12 cellular contexts compared by ENCODE assay signal in genomic region chr10:72340911-72341310, GRCh38. TPM values are rescaled to one million over a fixed set of nuclear protein-coding genes. Genes with fewer than 3 reads are reported as not detected.
DNase-seq lines count a peak whose midpoint lies in the region; ATAC-seq and TF ChIP-seq lines count a peak whose summit lies in the region.
"Had no signal": no experiment of that assay in that cellular context is flagged by ENCODE, and none has a peak within 500 bp of the region (broad histone marks: within the 10 kb centered on the region; RNA-seq: fewer than 3 reads in every experiment).

No MANE protein-coding gene starts in this region.

- H2BK15ac ChIP-seq in neuronal stem cell (ENCODE audit: low read length), result no peak overlapping the region

- no peak overlapping the region for H2BK5ac ChIP-seq in neuronal stem cell (ENCODE audit: low read length)

- H3K27ac ChIP-seq in DND-41 (ENCODE audit: low read length) (0 out of 2 replicates have a peak overlapping the region, but pooled peaks have one; percentile 24), Panc1 (ENCODE audit: low read length) (no peak overlapping the region), endodermal cell (ENCODE audit: low read depth, low read length) (no peak overlapping the region), neuronal stem cell (replicated peaks; ENCODE audit: low read length) (no peak overlapping the region)

- H3K4me2 ChIP-seq in DND-41 (ENCODE audit: insufficient read depth, low read length), result no peak overlapping the region
- no peak overlapping the region for H3K4me2 ChIP-seq in neuronal stem cell (ENCODE audit: insufficient read depth, low read length, poor library complexity, severe bottlenecking)

- TF ChIP-seq CTCF in DND-41 (IDR thresholded peaks at IDR 0.05; ENCODE audit: borderline replicate concordance, extremely low read depth, low read length, poor library complexity, severe bottlenecking) (no peak), Panc1 (IDR thresholded peaks at IDR 0.05) (no peak), endodermal cell (conservative IDR thresholded peaks at IDR 0.05) (no peak)

- peaks cover 48% of the 10 kb centered on the region for H3K36me3 Mint-ChIP-seq in endodermal cell (ENCODE audit: low read depth)

- 92 to 97% methylated on average over 9 to 14 of the region's 14 CpGs for WGBS in endodermal cell (ENCODE audit: insufficient coverage in 1 of 2, insufficient read length in 1 of 2), 2 experiments
- WGBS in neuronal stem cell (ENCODE audit: extremely low coverage in 2 of 2, insufficient read length in 2 of 2, insufficient replicate concordance in 1 of 2), 2 donors, result no CpG with 5 or more reads among the region's 14 CpGs

- H3K27ac Mint-ChIP-seq in endodermal cell, result peak overlapping the region; percentile 52

- CTCF ChIA-PET in Panc1 (lab: Charles Lee), result interaction anchor here (0.5 to 0.9 kb wide), 2 partner anchors 9 to 52 kb away, joined by 3 to 8 read pairs; no protein-coding TSS in a partner anchor

- no peaks in the 10 kb centered on the region for H3K27me3 Mint-ChIP-seq in endodermal cell (ENCODE audit: insufficient read depth)
- H3K27me3 Mint-ChIP-seq: activated CD4-positive, alpha-beta memory T cell treated with anti-CD3 and anti-CD28 coated beads for 36 hours had no signal

- H4K8ac ChIP-seq in neuronal stem cell (ENCODE audit: low read depth, low read length), result no peak overlapping the region

- H3K4me3 Mint-ChIP-seq in endodermal cell, result no peak overlapping the region
- H3K4me3 Mint-ChIP-seq: activated CD4-positive, alpha-beta memory T cell treated with anti-CD3 and anti-CD28 coated beads for 36 hours had no signal

- no peak overlapping the region for H3K9ac ChIP-seq in DND-41 (ENCODE audit: low read depth, low read length)
- no peak overlapping the region for H3K9ac ChIP-seq in endodermal cell (ENCODE audit: extremely low read depth, low read length, poor library complexity, severe bottlenecking)
- H3K9ac ChIP-seq in neuronal stem cell (ENCODE audit: low read depth, low read length, poor library complexity), result no peak overlapping the region

- DNase-seq in DND-41 (no peak), Panc1 (ENCODE audit: low read depth, low spot score) (no peak), endodermal cell (no peak), neuronal stem cell (ENCODE audit: low spot score) (no peak), 8988T (no peak), NCI-H1105 (lab: John Stamatoyannopoulos, UW) (no peak)
- DNase-seq: MV-4-11, NCI-H2029 treated with DMSO at 0.1 percent for 48 hours had no signal

- H2BK12ac ChIP-seq in neuronal stem cell (ENCODE audit: low read length), result peak overlapping the region; percentile 91

- peaks cover 21% of the 10 kb centered on the region for H3K4me1 ChIP-seq in DND-41 (ENCODE audit: insufficient read depth, low read length)
- H3K4me1 ChIP-seq in Panc1 (ENCODE audit: control insufficient read depth, insufficient read depth, low read length), result peaks cover 17% of the 10 kb centered on the region
- H3K4me1 ChIP-seq in endodermal cell (ENCODE audit: control insufficient read depth, insufficient read depth, low read length), result no peaks in the 10 kb centered on the region
- peaks cover 5 to 10% of the 10 kb centered on the region in 2 donors for H3K4me1 ChIP-seq in neuronal stem cell (ENCODE audit: control insufficient read depth in 2 of 2, insufficient read depth in 1 of 2, low read depth in 1 of 2, low read length in 2 of 2)

- peak overlapping the region; percentile 16 for H3K23ac ChIP-seq in neuronal stem cell (ENCODE audit: low read depth, low read length, poor library complexity)

- no peak overlapping the region for H2BK120ac ChIP-seq in neuronal stem cell (ENCODE audit: low read depth, low read length)

- H2AFZ ChIP-seq in DND-41 (ENCODE audit: low read depth, low read length) (no peak overlapping the region), neuronal stem cell (ENCODE audit: low read length) (no peak overlapping the region)

- no peak for ATAC-seq in DND-41 (ENCODE audit: insufficient read depth, low read depth)
- 0 out of 2 replicates have a peak, but pooled peaks have one; percentile 5 for ATAC-seq in Panc1
- no peak for ATAC-seq in HG02588 (IDR thresholded peaks at IDR 0.05; ENCODE audit: unreplicated experiment)

- no peaks in the 10 kb centered on the region for H3K4me1 Mint-ChIP-seq in endodermal cell

- POLR2A ChIA-PET in Panc1 (lab: Charles Lee), result no interaction called here

- H3K79me2 ChIP-seq in DND-41 (ENCODE audit: insufficient read depth, low read length), result peaks cover 31% of the 10 kb centered on the region

- H2AK5ac ChIP-seq in neuronal stem cell (ENCODE audit: low read depth, low read length), result peak overlapping the region; percentile 53

- no TSS peak for BruUV-seq in Panc1 (replicated peaks; lab: Mats Ljungman, UMichigan)

- H3K14ac ChIP-seq in neuronal stem cell (ENCODE audit: low read length), result no peak overlapping the region

- H3K4ac ChIP-seq in neuronal stem cell (ENCODE audit: low read length), result no peak overlapping the region

- H3K9me3 ChIP-seq in DND-41 (ENCODE audit: insufficient read depth, low read length, severe bottlenecking) (no peaks in the 10 kb centered on the region), Panc1 (ENCODE audit: control insufficient read depth, insufficient read depth, low read depth, low read length) (no peaks in the 10 kb centered on the region), endodermal cell (ENCODE audit: control insufficient read depth, low read length) (no peaks in the 10 kb centered on the region), neuronal stem cell (replicated peaks in 1 of 2; ENCODE audit: control insufficient read depth in 2 of 2, insufficient read depth in 1 of 2, low read depth in 1 of 2, low read length in 2 of 2) (no peaks in the 10 kb centered on the region)
- H3K9me3 ChIP-seq: tibial artery had no signal

- H3K36me3 ChIP-seq in DND-41 (ENCODE audit: insufficient read depth, low read length), result peaks cover 85% of the 10 kb centered on the region
- peaks cover 5% of the 10 kb centered on the region; the same call in 1 of the 2 replicates for H3K36me3 ChIP-seq in Panc1 (ENCODE audit: control insufficient read depth, insufficient read depth, low read length)
- peaks cover 45% of the 10 kb centered on the region for H3K36me3 ChIP-seq in endodermal cell (ENCODE audit: control insufficient read depth, insufficient read depth, low read length)
- H3K36me3 ChIP-seq in neuronal stem cell (replicated peaks in 1 of 2; ENCODE audit: control insufficient read depth in 2 of 2, insufficient read depth in 2 of 2, low read length in 2 of 2), result peaks cover 31 to 87% of the 10 kb centered on the region in 2 donors

- intact Hi-C loops in Panc1 (cut with micrococcal nuclease; ENCODE audit: unreplicated experiment), result no loop called here

- no peak overlapping the region for H3K4me3 ChIP-seq in DND-41 (ENCODE audit: low read depth in 1 of 2, low read length in 2 of 2)
- H3K4me3 ChIP-seq in Panc1 (ENCODE audit: low read depth in 2 of 2, low read length in 2 of 2), result no peak overlapping the region
- H3K4me3 ChIP-seq in endodermal cell (ENCODE audit: low read length), result no peak overlapping the region
- no peak overlapping the region for H3K4me3 ChIP-seq in neuronal stem cell (ENCODE audit: low read length in 2 of 2)
- H3K4me3 ChIP-seq: K562, tibial artery had no signal

- in situ Hi-C loops in Panc1 (cut with HindIII; ENCODE audit: low pct_unique_long_range_greater_than_20kb, low sequenced_read_pairs), result no loop called here

- peaks cover 4% of the 10 kb centered on the region; the same call in 1 of the 2 replicates for H4K20me1 ChIP-seq in DND-41 (ENCODE audit: insufficient read depth, low read length)

- no peaks in the 10 kb centered on the region for H3K27me3 ChIP-seq in DND-41 (ENCODE audit: insufficient read depth, low read length, poor library complexity)
- no peaks in the 10 kb centered on the region for H3K27me3 ChIP-seq in Panc1 (ENCODE audit: control insufficient read depth, insufficient read depth, low read length)
- H3K27me3 ChIP-seq in endodermal cell (ENCODE audit: control insufficient read depth, insufficient read depth, low read length, poor library complexity, severe bottlenecking), result no peaks in the 10 kb centered on the region
- H3K27me3 ChIP-seq in neuronal stem cell (ENCODE audit: control insufficient read depth in 3 of 3, insufficient read depth in 3 of 3, low read depth in 1 of 3, low read length in 3 of 3), result no peaks in the 10 kb centered on the region
- H3K27me3 ChIP-seq: tibial artery had no signal

- no peak overlapping the region for H4K91ac ChIP-seq in neuronal stem cell (ENCODE audit: low read depth, low read length, poor library complexity)

- H3K18ac ChIP-seq in neuronal stem cell (ENCODE audit: low read length), result no peak overlapping the region

- H3K79me1 ChIP-seq in neuronal stem cell (ENCODE audit: low read depth, low read length), result peaks cover 2% of the 10 kb centered on the region

- H3K9me3 Mint-ChIP-seq in endodermal cell, result no peaks in the 10 kb centered on the region
- H3K9me3 Mint-ChIP-seq: activated CD4-positive, alpha-beta memory T cell treated with anti-CD3 and anti-CD28 coated beads for 36 hours had no signal

RNA-seq across cellular contexts. Expression of gene DNAJB12, which starts 13.8 kb away (rescaled TPM):
- total RNA-seq in Panc1 (2021; ENCODE audit: unreplicated experiment) (51.0 TPM), endodermal cell (10 to 100 TPM; 22.6 to 27.5 TPM)
- polyA plus RNA-seq in Panc1 (2012; ENCODE audit: insufficient read length), result 46.8 TPM
- 18.3 TPM for polyA plus RNA-seq in endodermal cell (2013, experiment 1 of 2)
- polyA plus RNA-seq in endodermal cell (2013, experiment 2 of 2), result 17.5 TPM
- 10.8 TPM for polyA plus RNA-seq in neuronal stem cell (2013, experiment 1 of 2)
- 10.2 TPM for polyA plus RNA-seq in neuronal stem cell (2013, experiment 2 of 2)
